18 cellular contexts compared by ENCODE assay signal in genomic region chr4:1632109-1633104, GRCh38.
"Had no signal": no experiment of that assay in that cellular context is flagged by ENCODE, and none has a peak within 500 bp of the region (broad histone marks: within the 10 kb centered on the region; RNA-seq: fewer than 3 reads in every experiment).

No MANE protein-coding gene starts in this region.

- H3K4me1 ChIP-seq: breast epithelium had no signal

- FAIRE-seq: keratinocyte had no signal

- H3K27me3 Mint-ChIP-seq: type B pancreatic cell had no signal

- H3K4me1 Mint-ChIP-seq: activated naive CD8-positive, alpha-beta T cell treated with anti-CD3 and anti-CD28 coated beads, Interleukin-2, amount 10 ng/mL, durations not matched to agents 7 days and 5 days; endodermal cell; natural killer cell had no signal

- H3K4me3 Mint-ChIP-seq: activated naive CD8-positive, alpha-beta T cell treated with anti-CD3 and anti-CD28 coated beads, Interleukin-2, amount 10 ng/mL, durations not matched to agents 7 days and 5 days; endodermal cell; natural killer cell; T-helper 2 cell treated with Interferon-gamma antibody and Interleukin-4, amounts not matched to agents 5 μg/mL and 100 μg/mL, for 36 hours; type B pancreatic cell had no signal

- H3K36me3 Mint-ChIP-seq: activated naive CD8-positive, alpha-beta T cell treated with anti-CD3 and anti-CD28 coated beads, Interleukin-2, amount 10 ng/mL, durations not matched to agents 7 days and 5 days; natural killer cell; type B pancreatic cell had no signal

- H3K27ac ChIP-seq: breast epithelium, VCaP had no signal

- H3K4me3 ChIP-seq: breast epithelium had no signal

- H3K27me3 ChIP-seq: breast epithelium had no signal

- H3K36me3 ChIP-seq: breast epithelium had no signal

- DNase-seq: activated CD4-positive, alpha-beta T cell treated with anti-CD3 and anti-CD28 coated beads for 1 hour; activated CD4-positive, alpha-beta T cell treated with anti-CD3 and anti-CD28 coated beads, Interleukin-2, amount 50 U/mL, for 4 hours; activated naive CD4-positive, alpha-beta T cell; activated naive CD8-positive, alpha-beta T cell treated with anti-CD3 and anti-CD28 coated beads, Interleukin-2, amount 10 ng/mL, durations not matched to agents 7 days and 5 days; activated T-cell treated with anti-CD3 and anti-CD28 coated beads for 4 hours; endodermal cell; hippocampal formation; mesendoderm; natural killer cell; stimulated activated CD4-positive, alpha-beta T cell treated with anti-CD3 and anti-CD28 coated beads, Interleukin-15, amount 100 ng/mL, for 24 hours; stimulated activated CD4-positive, alpha-beta T cell treated with anti-CD3 and anti-CD28 coated beads, Interleukin-4, amount 100 ng/mL, for 24 hours; stimulated activated naive CD4-positive, alpha-beta T cell treated with Interleukin-2 at 50 U/mL for 16 hours; substantia nigra had no signal

- H3K27ac Mint-ChIP-seq: activated naive CD8-positive, alpha-beta T cell treated with anti-CD3 and anti-CD28 coated beads, Interleukin-2, amount 10 ng/mL, durations not matched to agents 7 days and 5 days; endodermal cell; natural killer cell; T-helper 2 cell treated with Interferon-gamma antibody and Interleukin-4, amounts not matched to agents 5 μg/mL and 100 μg/mL, for 36 hours; type B pancreatic cell had no signal

- H3K9me3 Mint-ChIP-seq: activated naive CD8-positive, alpha-beta T cell treated with anti-CD3 and anti-CD28 coated beads, Interleukin-2, amount 10 ng/mL, durations not matched to agents 7 days and 5 days; natural killer cell; T-helper 2 cell treated with Interferon-gamma antibody and Interleukin-4, amounts not matched to agents 5 μg/mL and 100 μg/mL, for 36 hours had no signal
